In genomic region chr16:84484579-84485254, GRCh38 we compare ENCODE assay signal across 7 cellular contexts. TPM values are rescaled to one million over a fixed set of nuclear protein-coding genes. Genes with fewer than 3 reads are reported as not detected.
DNase-seq lines count a peak whose midpoint lies in the region; ATAC-seq and TF ChIP-seq lines count a peak whose summit lies in the region.

No MANE protein-coding gene starts in this region.

- no CpG with 5 or more reads among the region's 15 CpGs for WGBS in IMR-90 (ENCODE audit: extremely low coverage in 2 of 2, insufficient read length in 1 of 2), 2 experiments
- 56% methylated on average over 15 of the region's 15 CpGs for WGBS in right cardiac atrium

- H2AK5ac ChIP-seq in IMR-90 (ENCODE audit: low read depth, low read length) = no peak overlapping the region

- no TSS peak for BruUV-seq in IMR-90 (replicated peaks; lab: Mats Ljungman, UMichigan)

- peak; percentile 74 for DNase-seq in IMR-90
- peak; percentile 65 for DNase-seq in amniotic epithelial cell (ENCODE audit: low read depth)
- DNase-seq in right cardiac atrium = peak; percentile 57 to 85 (median 83)
- DNase-seq in gastrocnemius medialis = peak in 1 of 2 donors; percentile 22
- DNase-seq in NOMO-1 (lab: John Stamatoyannopoulos, UW; ENCODE audit: unreplicated experiment in 2 of 2) = no peak

- dilution Hi-C loops in IMR-90 (cut with HindIII; ENCODE audit: low sequenced_read_pairs, unreplicated experiment) = no loop called here

- no peaks in the 10 kb centered on the region for H3F3A ChIP-seq in DOHH2 (ENCODE audit: control insufficient read depth, insufficient read depth)

- no peak overlapping the region for H2BK5ac ChIP-seq in IMR-90 (ENCODE audit: low read depth, low read length, poor library complexity, severe bottlenecking)

- POLR2A ChIA-PET in IMR-90 (lab: Charles Lee; ENCODE audit: unreplicated experiment) = no interaction called here

- H3K9me1 ChIP-seq in IMR-90 (ENCODE audit: insufficient read depth, low read length) = no peaks in the 10 kb centered on the region

- no peaks in the 10 kb centered on the region for H3K27me3 ChIP-seq in DOHH2 (ENCODE audit: control insufficient read depth, low read length)
- no peaks in the 10 kb centered on the region for H3K27me3 ChIP-seq in IMR-90 (ENCODE audit: control insufficient read depth, insufficient read depth, low read length)
- H3K27me3 ChIP-seq in right cardiac atrium (ENCODE audit: control insufficient read depth, insufficient read depth) = no peaks in the 10 kb centered on the region
- no peaks in the 10 kb centered on the region for H3K27me3 ChIP-seq in gastrocnemius medialis

- H2AFZ ChIP-seq in IMR-90 (replicated peaks; ENCODE audit: low read length, poor library complexity) = peak overlapping the region; percentile 62

- peak; percentile 95 for TF ChIP-seq RAD21 in IMR-90 (IDR thresholded peaks at IDR 0.05; ENCODE audit: low read length)

- intact Hi-C loops in IMR-90 (cut with micrococcal nuclease) = loop anchor here (1.0 to 10.0 kb wide), 3 partner anchors 207 to 370 kb away; partner anchors contain the start of gene MBTPS1
- intact Hi-C loops in right cardiac atrium (cut with DNase I) = loop anchor here (2.0 to 10.0 kb wide), 4 partner anchors 207 to 527 kb away; no protein-coding TSS in a partner anchor
- intact Hi-C loops in gastrocnemius medialis (cut with DNase I; ENCODE audit: low total_unique reads) = no loop called here

- no peak overlapping the region for H3K27ac ChIP-seq in DOHH2 (ENCODE audit: low read depth, low read length)
- no peak overlapping the region for H3K27ac ChIP-seq in IMR-90 (ENCODE audit: insufficient read depth, low read length)
- no peak overlapping the region for H3K27ac ChIP-seq in right cardiac atrium (ENCODE audit: low read length)
- no peak overlapping the region for H3K27ac ChIP-seq in gastrocnemius medialis

- CTCF ChIA-PET in IMR-90 (lab: Yijun Ruan, JAX) = interaction anchor here (0.6 to 0.9 kb wide), 3 partner anchors 10 to 208 kb away, joined by 3 to 5 read pairs (median 4); no protein-coding TSS in a partner anchor

- no peak overlapping the region for H4K91ac ChIP-seq in IMR-90 (ENCODE audit: insufficient read depth, low read depth, low read length)

- H3K4me1 ChIP-seq in DOHH2 (ENCODE audit: control insufficient read depth, low read length) (no peaks in the 10 kb centered on the region), IMR-90 (ENCODE audit: control insufficient read depth, insufficient read depth, low read length) (no peaks in the 10 kb centered on the region; the same call in 1 of the 2 replicates), right cardiac atrium (ENCODE audit: control insufficient read depth, insufficient read depth, low read length) (no peaks in the 10 kb centered on the region), gastrocnemius medialis (no peaks in the 10 kb centered on the region)

- no peak overlapping the region for H2BK120ac ChIP-seq in IMR-90 (ENCODE audit: low read depth, low read length)

- H3K4me3 ChIP-seq in DOHH2 (ENCODE audit: low read length) (no peak overlapping the region), IMR-90 (ENCODE audit: insufficient read depth, low read depth, low read length) (no peak overlapping the region), right cardiac atrium (ENCODE audit: low read length) (no peak overlapping the region), gastrocnemius medialis (no peak overlapping the region)

- TF ChIP-seq POLR2A in IMR-90 (IDR thresholded peaks at IDR 0.05; ENCODE audit: low read depth, low read length) (no peak), gastrocnemius medialis (IDR thresholded peaks at IDR 0.05) (no peak)

- no peak overlapping the region for H3K9ac ChIP-seq in IMR-90 (ENCODE audit: low read depth, low read length)

- H3K79me1 ChIP-seq in IMR-90 (ENCODE audit: low read depth in 1 of 2, low read length in 2 of 2) = peaks cover 8 to 58% of the 10 kb centered on the region in 2 experiments; a peak in 3 of 4 replicates

- H3K9me2 ChIP-seq in DOHH2 (replicated peaks; ENCODE audit: control insufficient read depth, low read length) = no peaks in the 10 kb centered on the region

- H3K79me2 ChIP-seq in DOHH2 (ENCODE audit: control insufficient read depth, low read length) = no peaks in the 10 kb centered on the region

- no peak overlapping the region for H2BK15ac ChIP-seq in IMR-90 (ENCODE audit: low read depth, low read length)

- peak overlapping the region; percentile 77 for H2AK9ac ChIP-seq in IMR-90 (replicated peaks; ENCODE audit: low read depth, low read length, poor library complexity)

- H3K18ac ChIP-seq in IMR-90 (ENCODE audit: low read depth, low read length) = no peak overlapping the region

- H3K56ac ChIP-seq in IMR-90 (ENCODE audit: extremely low read depth, insufficient read depth, low read length) = no peak overlapping the region

- peak; percentile 65 for TF ChIP-seq CTCF in DOHH2 (IDR thresholded peaks at IDR 0.05; ENCODE audit: low read depth, low read length, poor library complexity, severe bottlenecking)
- peak; percentile 84 for TF ChIP-seq CTCF in IMR-90 (conservative IDR thresholded peaks at IDR 0.05; ENCODE audit: low read depth, low read length)
- peak; percentile 35 to 71 (median 61) for TF ChIP-seq CTCF in gastrocnemius medialis (IDR thresholded peaks at IDR 0.05 in 4 of 5, conservative IDR thresholded peaks at IDR 0.05 in 1 of 5)

- H3K36me3 ChIP-seq in DOHH2 (ENCODE audit: control insufficient read depth, low read length) = no peaks in the 10 kb centered on the region
- peaks cover 57% of the 10 kb centered on the region for H3K36me3 ChIP-seq in IMR-90 (ENCODE audit: control insufficient read depth, insufficient read depth, low read length)
- H3K36me3 ChIP-seq in gastrocnemius medialis = peaks cover 0 to 21% of the 10 kb centered on the region in 2 donors

- no peak overlapping the region for H3K14ac ChIP-seq in IMR-90 (replicated peaks; ENCODE audit: low read depth, low read length)

- no peak overlapping the region for H4K8ac ChIP-seq in IMR-90 (ENCODE audit: low read depth in 2 of 2, low read length in 2 of 2)

- no peak overlapping the region for H4K5ac ChIP-seq in IMR-90 (ENCODE audit: low read depth, low read length)

- H3K9me3 ChIP-seq in DOHH2 (ENCODE audit: control insufficient read depth, insufficient read depth, low read length) (no peaks in the 10 kb centered on the region), IMR-90 (ENCODE audit: control insufficient read depth, insufficient read depth, low read length) (no peaks in the 10 kb centered on the region), right cardiac atrium (ENCODE audit: control insufficient read depth, low read length) (no peaks in the 10 kb centered on the region), gastrocnemius medialis (no peaks in the 10 kb centered on the region)

- no peak overlapping the region for H3K4ac ChIP-seq in IMR-90 (ENCODE audit: low read depth, low read length)

- no peak overlapping the region for H2BK20ac ChIP-seq in IMR-90 (ENCODE audit: low read depth, low read length)

- H3K4me2 ChIP-seq in DOHH2 (ENCODE audit: low read length) (no peak overlapping the region), IMR-90 (ENCODE audit: low read depth, low read length) (no peak overlapping the region)

- ATAC-seq in IMR-90 (ENCODE audit: low read depth) (peak; percentile 94), right cardiac atrium (peak; percentile 73 to 85), gastrocnemius medialis (peak; percentile 56 to 65), HG02798 (IDR thresholded peaks at IDR 0.05; ENCODE audit: poor library complexity, unreplicated experiment) (no peak)

- no peak overlapping the region for H3K23ac ChIP-seq in IMR-90 (ENCODE audit: low read depth, low read length)

- in situ Hi-C loops in IMR-90 (cut with MboI; ENCODE audit: low sequenced_read_pairs) (loop anchor here (10.0 to 25.0 kb wide), 2 partner anchors 400 to 522 kb away; partner anchors contain the start of genes NECAB2 and OSGIN1), gastrocnemius medialis (cut with MboI; ENCODE audit: low sequenced_read_pairs in 4 of 4) (loop anchor here in 2 of 4 donors (25.0 kb wide), 2 partner anchors 197 to 522 kb away; partner anchors contain the start of genes NECAB2 (in 2 of the 2), OSGIN1 (in 2 of the 2) and WFDC1 (in 2 of the 2))

- H4K20me1 ChIP-seq in DOHH2 (ENCODE audit: control insufficient read depth, insufficient read depth, low read depth, low read length) (no peaks in the 10 kb centered on the region), IMR-90 (ENCODE audit: insufficient read depth, low read length) (peaks cover 12% of the 10 kb centered on the region)

TF ChIP-seq in IMR-90, 13 proteins besides CTCF, POLR2A, EP300 and RAD21 (continues in another document):
- no peak for TF ChIP-seq USF2 (IDR thresholded peaks at IDR 0.05; ENCODE audit: low read depth, low read length)
- no peak for TF ChIP-seq CEBPB (IDR thresholded peaks at IDR 0.05; ENCODE audit: low read depth, low read length)
- peak; percentile 81 for TF ChIP-seq SMC3 (IDR thresholded peaks at IDR 0.05; ENCODE audit: low read depth, low read length)
- no peak for TF ChIP-seq BHLHE40 (IDR thresholded peaks at IDR 0.05; ENCODE audit: low read depth, low read length)
- no peak for TF ChIP-seq RFX5 (IDR thresholded peaks at IDR 0.05; ENCODE audit: low read depth, low read length)
- no peak for TF ChIP-seq MXI1 (IDR thresholded peaks at IDR 0.05; ENCODE audit: borderline replicate concordance, low read depth, low read length)
- no peak for TF ChIP-seq MAFK (IDR thresholded peaks at IDR 0.05; ENCODE audit: low read depth, low read length)
- TF ChIP-seq FOS (IDR thresholded peaks at IDR 0.05; ENCODE audit: low read depth, low read length) = no peak
- no peak for TF ChIP-seq RCOR1 (IDR thresholded peaks at IDR 0.05; ENCODE audit: insufficient replicate concordance, low read length)
- TF ChIP-seq MAZ (IDR thresholded peaks at IDR 0.05; ENCODE audit: borderline replicate concordance, low read depth, low read length) = 0 out of 2 replicates have a peak, but pooled peaks have one; percentile 13
- no peak for TF ChIP-seq NFE2L2 (IDR thresholded peaks at IDR 0.05; ENCODE audit: low read depth, low read length)

RNA-seq across cellular contexts. Expression of gene MEAK7, which starts 19.7 kb away (rescaled TPM):
- total RNA-seq in IMR-90 (2012; rRNA removed) (27.4 and 27.8 TPM in 2 replicates), right cardiac atrium (1 to 10 TPM; 5.3 to 7.6 (median 6.0) TPM), gastrocnemius medialis (1 to 10 TPM; 2.6 to 7.1 (median 5.0) TPM)
- polyA plus RNA-seq in IMR-90 (2012; rRNA removed) (36.0 and 39.0 TPM in 2 replicates), right cardiac atrium (2.9 TPM)
- polyA plus RNA-seq in IMR-90 (2012; cell fraction: cytosol; rRNA removed) = 25.1 and 29.9 TPM in 2 replicates
- polyA plus RNA-seq in IMR-90 (2012; cell fraction: nucleus; rRNA removed; ENCODE audit: low replicate concordance) = 31.0 and 35.1 TPM in 2 replicates

Comparison
In these comparisons a context has a peak if more than half of its experiments do, and no peak if none do; other contexts are left out.
1. DNase-seq: peak in IMR-90 (single experiment), amniotic epithelial cell (single experiment) and right cardiac atrium (3 of 3); none in NOMO-1 (0 of 2).
2. Peak in every context shown above with its lines, with median percentiles within 50 percentile points of each other: CTCF ChIP-seq.